Comparison of ENCODE assay signal across 15 cellular contexts in the genomic region with DNA sequence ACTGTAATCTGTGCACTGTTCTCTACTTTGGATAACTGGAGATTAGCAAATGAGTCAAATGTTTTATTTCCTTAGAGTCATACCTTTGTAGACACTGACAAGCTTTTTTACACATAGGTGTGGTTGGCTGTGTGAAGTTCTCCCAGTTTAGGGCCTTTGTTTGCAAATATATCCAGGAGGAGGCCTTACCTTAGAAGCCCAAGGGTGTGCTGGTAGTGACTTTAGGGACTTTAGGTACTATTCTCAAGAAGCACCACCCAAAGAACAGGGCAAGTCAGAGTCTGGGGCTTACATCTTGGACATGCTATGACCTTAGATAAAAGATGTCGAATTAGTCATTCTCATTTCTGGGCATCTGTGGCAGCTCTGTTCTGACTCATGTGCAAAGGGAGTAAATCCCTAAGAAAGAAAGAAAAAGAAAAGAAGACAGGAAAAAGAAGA. TPM values are rescaled to one million over a fixed set of nuclear protein-coding genes. Genes with fewer than 3 reads are reported as not detected.
A peak's percentile ranks its signal among the peaks of the same experiment; 100 is the strongest.
DNase-seq lines count a peak whose midpoint lies in the region; ATAC-seq and TF ChIP-seq lines count a peak whose summit lies in the region.
"Had no signal": no experiment of that assay in that cellular context is flagged by ENCODE, and none has a peak within 500 bp of the region (broad histone marks: within the 10 kb centered on the region; RNA-seq: fewer than 3 reads in every experiment).

No MANE protein-coding gene starts in this region.

- H3K9me2 ChIP-seq in PC-3 (replicated peaks; ENCODE audit: low read length): no peaks in the 10 kb centered on the region

- no peaks in the 10 kb centered on the region for H3F3A ChIP-seq in PC-3 (ENCODE audit: low read length, unreplicated experiment)

- DNase-seq in EH (ENCODE audit: low read depth) (peak; percentile 21), PC-3 (peak; percentile 44), epithelial cell of prostate (ENCODE audit: low read depth, low spot score) (peak; percentile 50), mucosa of descending colon (peak in 1 of 3 donors; percentile 41), T1000 (lab: John Stamatoyannopoulos, UW) (no peak)
- no peak for DNase-seq in activated CD4-positive, alpha-beta T cell treated with anti-CD3 and anti-CD28 coated beads for 48 hours
- DNase-seq: activated CD4-positive, alpha-beta T cell treated with anti-CD3 and anti-CD28 coated beads, Interleukin-2, amount 10 ng/mL, durations not matched to agents 24 days and 14 days; activated T-cell treated with anti-CD3 and anti-CD28 coated beads, Interleukin-2, amount 50 U/mL, for 1 hour; caudate nucleus; COR-L47; GOT3; naive thymus-derived CD8-positive, alpha-beta T cell; NCI-H146 had no signal

- peaks cover 1% of the 10 kb centered on the region; the same call in 1 of the 2 replicates for H3K79me2 ChIP-seq in PC-3 (ENCODE audit: low read length)

- no TSS peak for BruUV-seq in PC-3 (replicated peaks; lab: Mats Ljungman, UMichigan)

- no peak overlapping the region for H2AFZ ChIP-seq in PC-3 (ENCODE audit: low read length)

- no peak overlapping the region for H3K9ac ChIP-seq in PC-3 (ENCODE audit: low read length)

- H4K20me1 ChIP-seq in PC-3 (ENCODE audit: low read length): no peaks in the 10 kb centered on the region

- H3K27ac ChIP-seq in PC-3 (ENCODE audit: low read length) (peak overlapping the region; percentile 48), epithelial cell of prostate (peak overlapping the region; percentile 73)

- no peaks in the 10 kb centered on the region for H3K27me3 ChIP-seq in PC-3 (ENCODE audit: low read length)

- POLR2A ChIA-PET in PC-3 (lab: Charles Lee; ENCODE audit: unreplicated experiment): no interaction called here

- H3K36me3 ChIP-seq in PC-3 (ENCODE audit: low read depth, low read length): no peaks in the 10 kb centered on the region
- no peaks in the 10 kb centered on the region for H3K36me3 ChIP-seq in mucosa of descending colon (ENCODE audit: low read depth)

- CTCF ChIA-PET in PC-3 (lab: Charles Lee): no interaction called here

- H3K4me1 ChIP-seq in PC-3 (ENCODE audit: insufficient read depth, low read length) (peaks cover 18% of the 10 kb centered on the region), mucosa of descending colon (ENCODE audit: low read depth) (peaks cover 7% of the 10 kb centered on the region)

- H3K9me3 ChIP-seq in PC-3 (ENCODE audit: low read length) (peaks cover 6% of the 10 kb centered on the region; the same call in 1 of the 2 replicates), mucosa of descending colon (peaks cover 15% of the 10 kb centered on the region)

- H3K4me2 ChIP-seq in PC-3 (ENCODE audit: low read length): 0 out of 2 replicates have a peak overlapping the region, but pooled peaks have one; percentile 5

- intact Hi-C loops in PC-3 (cut with micrococcal nuclease) (loop anchor here (10.0 kb wide), 3 partner anchors 199 to 389 kb away; a partner anchor contains a TSS), mucosa of descending colon (cut with DNase I, micrococcal nuclease) (no loop called here)

- ATAC-seq in PC-3: peak; percentile 33
- ATAC-seq in mucosa of descending colon: peak; percentile 53
- no peak for ATAC-seq in GM18907 (IDR thresholded peaks at IDR 0.05; ENCODE audit: unreplicated experiment)
- ATAC-seq in HG02884 (IDR thresholded peaks at IDR 0.05; ENCODE audit: unreplicated experiment): no peak
- ATAC-seq: naive thymus-derived CD8-positive, alpha-beta T cell had no signal

- no peak for TF ChIP-seq CTCF in PC-3 (conservative IDR thresholded peaks at IDR 0.05; ENCODE audit: low read depth, low read length)
- no peak for TF ChIP-seq CTCF in mucosa of descending colon (IDR thresholded peaks at IDR 0.05)

- H3K4me3 ChIP-seq in PC-3 (ENCODE audit: low read length): no peak overlapping the region
- no peak overlapping the region for H3K4me3 ChIP-seq in mucosa of descending colon

RNA-seq across cellular contexts. Expression of a gene that starts 4.8 kb away (rescaled TPM):
- total RNA-seq in PC-3 (2014; rRNA removed) (31.6 and 45.6 TPM in 2 replicates), mucosa of descending colon (100 to 1,000 TPM in 2 of 3 donors, 10 to 100 TPM in 1; 74.3 to 103 (median 102) TPM)

Comparison
In these comparisons a context has a peak if more than half of its experiments do, and no peak if none do; other contexts are left out.
1. DNase-seq: peak in EH (single experiment), PC-3 (single experiment) and epithelial cell of prostate (single experiment); none in T1000 (single experiment) and activated CD4-positive, alpha-beta T cell treated with anti-CD3 and anti-CD28 coated beads for 48 hours (single experiment).
2. ATAC-seq: peak in PC-3 (single experiment) and mucosa of descending colon (single experiment); none in GM18907 (single experiment) and HG02884 (single experiment).